ENCODE assay signal across 31 cellular contexts in genomic region chr3:141684758-141685157, GRCh38.
"Had no signal": no experiment of that assay in that cellular context is flagged by ENCODE, and none has a peak within 500 bp of the region (broad histone marks: within the 10 kb centered on the region; RNA-seq: fewer than 3 reads in every experiment).

No MANE protein-coding gene starts in this region.

- H3K9me3 Mint-ChIP-seq: activated CD4-positive, alpha-beta T cell treated with anti-CD3 and anti-CD28 coated beads, Interleukin-2, amount 10 ng/mL, durations not matched to agents 24 days and 14 days; activated CD8-positive, alpha-beta T cell treated with anti-CD3 and anti-CD28 coated beads for 36 hours; activated naive CD8-positive, alpha-beta T cell treated with anti-CD3 and anti-CD28 coated beads for 36 hours; activated T-cell treated with anti-CD3 and anti-CD28 coated beads, Interleukin-2, amount 50 U/mL, for 72 hours had no signal

- H3K27ac ChIP-seq: brain microvascular endothelial cell, Peyer's patch, RWPE1, WERI-Rb-1 had no signal

- H3K4me1 ChIP-seq: Peyer's patch had no signal

- H3K27ac Mint-ChIP-seq: activated CD4-positive, alpha-beta T cell treated with anti-CD3 and anti-CD28 coated beads, Interleukin-2, amount 10 ng/mL, durations not matched to agents 24 days and 14 days; activated CD8-positive, alpha-beta T cell treated with anti-CD3 and anti-CD28 coated beads for 36 hours; activated naive CD8-positive, alpha-beta T cell treated with anti-CD3 and anti-CD28 coated beads for 36 hours; activated T-cell treated with anti-CD3 and anti-CD28 coated beads, Interleukin-2, amount 50 U/mL, for 72 hours; activated T-helper 17 cell treated with anti-CD3 and anti-CD28 coated beads, Interleukin-2, amount 50 U/mL, for 72 hours had no signal

- H3K27me3 Mint-ChIP-seq: activated CD8-positive, alpha-beta T cell treated with anti-CD3 and anti-CD28 coated beads for 36 hours; activated naive CD8-positive, alpha-beta T cell treated with anti-CD3 and anti-CD28 coated beads for 36 hours; activated T-helper 17 cell treated with anti-CD3 and anti-CD28 coated beads, Interleukin-2, amount 50 U/mL, for 72 hours had no signal

- DNase-seq: activated CD4-positive, alpha-beta T cell treated with anti-CD3 and anti-CD28 coated beads, Interleukin-2, amount 10 ng/mL, durations not matched to agents 24 days and 14 days; activated CD4-positive, alpha-beta T cell treated with anti-CD3 and anti-CD28 coated beads, Interleukin-2, amount 50 U/mL, for 4 hours; activated CD8-positive, alpha-beta T cell treated with anti-CD3 and anti-CD28 coated beads for 36 hours; activated effector memory CD4-positive, alpha-beta T cell treated with anti-CD3 and anti-CD28 coated beads, Interleukin-2, amount 50 U/mL, for 16 hours; activated naive CD4-positive, alpha-beta T cell; activated naive CD4-positive, alpha-beta T cell treated with anti-CD3 and anti-CD28 coated beads, Interleukin-2, amount 50 U/mL, for 16 hours; activated naive CD8-positive, alpha-beta T cell treated with anti-CD3 and anti-CD28 coated beads for 36 hours; activated T-cell treated with anti-CD3 and anti-CD28 coated beads, Interleukin-2, amount 50 U/mL, for 1 hour; activated T-cell treated with anti-CD3 and anti-CD28 coated beads, Interleukin-2, amount 50 U/mL, for 72 hours; amniotic stem cell; aorta; brain microvascular endothelial cell; central memory CD4-positive, alpha-beta T cell; NCI-H1048; NCI-H1105 treated with DMSO at 0.1 percent for 48 hours; NCI-H1436; NCI-H1694; NCI-H1930; NCI-H345; NCI-H524 treated with DMSO at 0.1 percent for 48 hours; NCI-H748 treated with DMSO at 0.1 percent for 48 hours; NK-92 treated with Interleukin-12 subunit alpha and Interleukin-12 subunit beta, amount 100 ng/mL, for 24 hours; PC-3; Peyer's patch; SIG-M5; T1000; WERI-Rb-1 had no signal

- H3K36me3 ChIP-seq: brain microvascular endothelial cell, Peyer's patch, WERI-Rb-1 had no signal

- H3K36me3 Mint-ChIP-seq: activated naive CD8-positive, alpha-beta T cell treated with anti-CD3 and anti-CD28 coated beads for 36 hours had no signal

- H3K27me3 ChIP-seq: brain microvascular endothelial cell, Peyer's patch had no signal

- H3K4me3 ChIP-seq: Peyer's patch had no signal

- H3K4me3 Mint-ChIP-seq: activated CD4-positive, alpha-beta T cell treated with anti-CD3 and anti-CD28 coated beads, Interleukin-2, amount 10 ng/mL, durations not matched to agents 24 days and 14 days; activated CD8-positive, alpha-beta T cell treated with anti-CD3 and anti-CD28 coated beads for 36 hours; activated naive CD8-positive, alpha-beta T cell treated with anti-CD3 and anti-CD28 coated beads for 36 hours; activated T-cell treated with anti-CD3 and anti-CD28 coated beads, Interleukin-2, amount 50 U/mL, for 72 hours; activated T-helper 17 cell treated with anti-CD3 and anti-CD28 coated beads, Interleukin-2, amount 50 U/mL, for 72 hours had no signal

- ATAC-seq: activated CD8-positive, alpha-beta T cell treated with anti-CD3 and anti-CD28 coated beads for 36 hours; activated T-cell treated with anti-CD3 and anti-CD28 coated beads, Interleukin-2, amount 50 U/mL, for 72 hours; activated T-helper 17 cell treated with anti-CD3 and anti-CD28 coated beads, Interleukin-2, amount 50 U/mL, for 72 hours; PC-3; Right ventricle myocardium inferior; SK-N-SH treated with all-trans-retinoic acid at 6 μM for 48 hours had no signal

- H3K9me3 ChIP-seq: Peyer's patch had no signal
